ENCODE assay signal across 19 cellular contexts in the genomic region with DNA sequence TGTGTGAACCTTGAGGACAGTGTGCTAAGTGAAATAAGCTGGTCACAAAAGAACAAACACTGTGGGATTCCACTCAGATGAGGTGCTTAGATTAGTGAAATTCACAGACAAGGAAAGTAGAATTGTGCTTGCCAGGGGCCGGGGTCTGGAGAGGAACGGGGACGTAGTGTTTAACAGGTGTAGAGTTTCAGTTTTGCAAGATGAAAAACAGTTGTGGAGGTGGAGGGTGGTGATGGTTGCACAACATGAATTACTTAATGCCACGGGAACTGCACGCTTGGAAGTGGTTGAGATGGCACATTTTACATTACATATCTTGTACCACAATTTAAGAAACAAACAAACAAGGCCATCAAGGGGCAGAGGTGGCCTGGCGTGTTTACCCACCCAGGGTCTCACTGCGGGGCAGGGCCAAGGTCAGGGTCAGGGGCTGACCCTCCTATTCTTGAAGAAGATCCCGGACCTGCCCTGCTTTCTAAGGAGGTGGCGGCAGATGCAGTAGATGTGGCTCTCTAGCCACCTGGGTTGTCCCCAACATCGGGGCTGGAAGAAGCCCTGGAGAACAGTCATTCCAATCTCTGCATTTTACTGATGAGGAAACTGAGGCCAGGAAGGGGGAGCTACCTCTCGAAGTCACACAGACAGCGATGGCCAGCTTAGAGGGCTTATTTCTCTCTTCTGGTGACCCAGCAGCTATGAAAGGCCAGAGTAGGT.
DNase-seq lines count a peak whose midpoint lies in the region; ATAC-seq and TF ChIP-seq lines count a peak whose summit lies in the region.
"Had no signal": no experiment of that assay in that cellular context is flagged by ENCODE, and none has a peak within 500 bp of the region (broad histone marks: within the 10 kb centered on the region; RNA-seq: fewer than 3 reads in every experiment).

No MANE protein-coding gene starts in this region.

- no peaks in the 10 kb centered on the region for H3K9me3 ChIP-seq in spleen
- H3K9me3 ChIP-seq in effector memory CD4-positive, alpha-beta T cell (ENCODE audit: control insufficient read depth, low read length) = no peaks in the 10 kb centered on the region
- H3K9me3 ChIP-seq in CD4-positive, alpha-beta T cell (ENCODE audit: control insufficient read depth, low read length) = no peaks in the 10 kb centered on the region
- H3K9me3 ChIP-seq: prostate gland, SJSA1, transverse colon had no signal

- no peaks in the 10 kb centered on the region for H3K9me3 Mint-ChIP-seq in CD4-positive, alpha-beta T cell
- H3K9me3 Mint-ChIP-seq: stimulated activated naive B cell treated with anti-CD40 and anti-IgM and Interleukin-4, amounts not matched to agents 10 μg/mL and 1 μg/mL and 100 μg/mL, for 72 hours had no signal

- peaks cover 12% of the 10 kb centered on the region for H3K4me1 Mint-ChIP-seq in CD4-positive, alpha-beta T cell (ENCODE audit: low read depth)

- POLR2A ChIA-PET in CD4-positive, alpha-beta T cell (lab: Charles Lee) = no interaction called here

- TF ChIP-seq CTCF in spleen (IDR thresholded peaks at IDR 0.05 in 8 of 11, conservative IDR thresholded peaks at IDR 0.05 in 3 of 11) = no peak
- TF ChIP-seq CTCF in CD4-positive, alpha-beta T cell (IDR thresholded peaks at IDR 0.05) = no peak

- H3K36me3 ChIP-seq in spleen = no peaks in the 10 kb centered on the region
- H3K36me3 ChIP-seq in effector memory CD4-positive, alpha-beta T cell (ENCODE audit: control insufficient read depth, insufficient read depth, low read length) = no peaks in the 10 kb centered on the region
- H3K36me3 ChIP-seq: prostate gland, SJSA1, transverse colon had no signal

- intact Hi-C loops in spleen (cut with DNase I; ENCODE audit: low total_unique reads) = no loop called here
- intact Hi-C loops in CD4-positive, alpha-beta T cell (cut with DNase I, micrococcal nuclease) = no loop called here

- H3K27me3 ChIP-seq in spleen (replicated peaks in 1 of 7) = no peaks in the 10 kb centered on the region
- no peaks in the 10 kb centered on the region for H3K27me3 ChIP-seq in effector memory CD4-positive, alpha-beta T cell (replicated peaks; ENCODE audit: control insufficient read depth, insufficient read depth, low read length, poor library complexity, severe bottlenecking)
- no peaks in the 10 kb centered on the region for H3K27me3 ChIP-seq in CD4-positive, alpha-beta T cell (ENCODE audit: control insufficient read depth, insufficient read depth, low read length)

- peaks cover 0 to 48% (median 21%) of the 10 kb centered on the region in 6 donors for H3K4me1 ChIP-seq in spleen
- H3K4me1 ChIP-seq in effector memory CD4-positive, alpha-beta T cell (ENCODE audit: control insufficient read depth, insufficient read depth, low read length, poor library complexity, severe bottlenecking) = no peaks in the 10 kb centered on the region
- H3K4me1 ChIP-seq: prostate gland, SJSA1, transverse colon had no signal

- ATAC-seq in CD4-positive, alpha-beta T cell (ENCODE audit: poor library complexity) = no peak
- ATAC-seq: stimulated activated naive B cell treated with anti-CD40 and anti-IgM and Interleukin-4, amounts not matched to agents 10 μg/mL and 1 μg/mL and 100 μg/mL, for 72 hours had no signal

- H3K27me3 Mint-ChIP-seq in CD4-positive, alpha-beta T cell = no peaks in the 10 kb centered on the region
- H3K27me3 Mint-ChIP-seq: stimulated activated naive B cell treated with anti-CD40 and anti-IgM and Interleukin-4, amounts not matched to agents 10 μg/mL and 1 μg/mL and 100 μg/mL, for 72 hours had no signal

- no peak overlapping the region for H3K4me3 Mint-ChIP-seq in CD4-positive, alpha-beta T cell
- H3K4me3 Mint-ChIP-seq: stimulated activated naive B cell treated with anti-CD40 and anti-IgM and Interleukin-4, amounts not matched to agents 10 μg/mL and 1 μg/mL and 100 μg/mL, for 72 hours had no signal

- no peaks in the 10 kb centered on the region for H3K36me3 Mint-ChIP-seq in CD4-positive, alpha-beta T cell (ENCODE audit: low read depth)
- H3K36me3 Mint-ChIP-seq: stimulated activated naive B cell treated with anti-CD40 and anti-IgM and Interleukin-4, amounts not matched to agents 10 μg/mL and 1 μg/mL and 100 μg/mL, for 72 hours had no signal

- WGBS in spleen, 5 donors = 50 to 79% (median 70%) methylated on average over 11 to 12 of the region's 12 CpGs

- CTCF ChIA-PET in CD4-positive, alpha-beta T cell (lab: Charles Lee) = interaction anchor here (1.4 kb wide), 1 partner anchor 13 kb away, joined by 4 read pairs; no protein-coding TSS in a partner anchor

- TF ChIP-seq POLR2A in spleen (IDR thresholded peaks at IDR 0.05) = no peak

- DNase-seq in NOMO-1 (lab: John Stamatoyannopoulos, UW; ENCODE audit: unreplicated experiment in 2 of 2) = peak; percentile 19 to 38
- no peak for DNase-seq in NOMO-1 treated with dmso at 0.1 percent for 144 hours (lab: John Stamatoyannopoulos, UW; ENCODE audit: unreplicated experiment)
- peak; percentile 19 for DNase-seq in SIG-M5 (lab: John Stamatoyannopoulos, UW)
- peak; percentile 31 for DNase-seq in iris pigment epithelial cell (ENCODE audit: low read depth)
- DNase-seq in spleen = peak; percentile 67
- no peak for DNase-seq in effector memory CD4-positive, alpha-beta T cell
- no peak for DNase-seq in CD4-positive, alpha-beta T cell
- DNase-seq in NCI-H1048 (lab: John Stamatoyannopoulos, UW) = no peak
- DNase-seq: activated CD8-positive, alpha-beta memory T cell treated with anti-CD3 and anti-CD28 coated beads, Interleukin-2, amount 50 U/mL, for 4 hours; activated naive CD4-positive, alpha-beta T cell treated with Interleukin-2 at 50 U/mL for 16 hours; C1 segment of cervical spinal cord; cortex of kidney; H7; NCI-H1694; NCI-H510A; stimulated activated naive B cell treated with anti-CD40 and anti-IgM and Interleukin-4, amounts not matched to agents 10 μg/mL and 1 μg/mL and 100 μg/mL, for 72 hours; transverse colon had no signal

- no peak overlapping the region for H3K4me3 ChIP-seq in spleen
- H3K4me3 ChIP-seq in effector memory CD4-positive, alpha-beta T cell (ENCODE audit: insufficient read depth, low read depth, low read length, poor library complexity, severe bottlenecking) = no peak overlapping the region
- H3K4me3 ChIP-seq: prostate gland, SJSA1, transverse colon had no signal

- peak overlapping the region in 4 of 8 donors; percentile 19 to 63 (median 51) for H3K27ac ChIP-seq in spleen
- H3K27ac ChIP-seq in effector memory CD4-positive, alpha-beta T cell (ENCODE audit: insufficient read depth, low read length, poor library complexity, severe bottlenecking) = no peak overlapping the region
- no peak overlapping the region for H3K27ac ChIP-seq in CD4-positive, alpha-beta T cell (ENCODE audit: low read depth, low read length)
- H3K27ac ChIP-seq: prostate gland, SJSA1, transverse colon had no signal

- no peak overlapping the region for H3K27ac Mint-ChIP-seq in CD4-positive, alpha-beta T cell
- H3K27ac Mint-ChIP-seq: stimulated activated naive B cell treated with anti-CD40 and anti-IgM and Interleukin-4, amounts not matched to agents 10 μg/mL and 1 μg/mL and 100 μg/mL, for 72 hours had no signal

Comparison
In these comparisons a context has a peak if more than half of its experiments do, and no peak if none do; other contexts are left out.
1. DNase-seq: peak in NOMO-1 (2 of 2), SIG-M5 (single experiment), iris pigment epithelial cell (single experiment) and spleen (single experiment); none in NOMO-1 treated with dmso at 0.1 percent for 144 hours (single experiment), effector memory CD4-positive, alpha-beta T cell (0 of 3), CD4-positive, alpha-beta T cell (0 of 10) and NCI-H1048 (single experiment).